23 cellular contexts compared by ENCODE assay signal in genomic region chr1:243718022-243718421, GRCh38.
"Had no signal": no experiment of that assay in that cellular context is flagged by ENCODE, and none has a peak within 500 bp of the region (broad histone marks: within the 10 kb centered on the region; RNA-seq: fewer than 3 reads in every experiment).

No MANE protein-coding gene starts in this region.

- H3K4me3 Mint-ChIP-seq: activated B cell treated with CpG ODN at 0.5 μM for 24 hours; activated CD4-positive, alpha-beta memory T cell treated with anti-CD3 and anti-CD28 coated beads for 36 hours; activated naive CD4-positive, alpha-beta T cell treated with anti-CD3 and anti-CD28 coated beads, Interleukin-2, amount 10 ng/mL, durations not matched to agents 7 days and 5 days; nephron progenitor cell; stimulated activated naive B cell treated with anti-CD40 and anti-IgM and Interleukin-4, amounts not matched to agents 10 μg/mL and 1 μg/mL and 100 μg/mL, for 72 hours; type B pancreatic cell had no signal

- H3K36me3 ChIP-seq: cardiac muscle cell, gastroesophageal sphincter, heart left ventricle, right lobe of liver, vagina had no signal

- H3K27me3 ChIP-seq: cardiac muscle cell, gastroesophageal sphincter, heart left ventricle, right lobe of liver, testis, vagina had no signal

- H3K36me3 Mint-ChIP-seq: activated naive CD4-positive, alpha-beta T cell treated with anti-CD3 and anti-CD28 coated beads, Interleukin-2, amount 10 ng/mL, durations not matched to agents 7 days and 5 days; type B pancreatic cell had no signal

- H3K4me3 ChIP-seq: cardiac muscle cell, gastroesophageal sphincter, heart left ventricle, right lobe of liver, skin epidermis, testis, vagina had no signal

- DNase-seq: activated B cell treated with CpG ODN at 0.5 μM for 24 hours; activated CD4-positive, alpha-beta memory T cell treated with anti-CD3 and anti-CD28 coated beads for 36 hours; activated CD4-positive, alpha-beta T cell treated with anti-CD3 and anti-CD28 coated beads for 4 hours; activated effector memory CD4-positive, alpha-beta T cell treated with anti-CD3 and anti-CD28 coated beads, Interleukin-2, amount 50 U/mL, for 16 hours; activated naive CD4-positive, alpha-beta T cell treated with anti-CD3 and anti-CD28 coated beads, Interleukin-2, amount 10 ng/mL, durations not matched to agents 7 days and 5 days; amygdala; cortex of kidney; heart left ventricle; left ventricle myocardium superior; mammary epithelial cell; nephron progenitor cell; posterior cingulate gyrus; right lobe of liver; stimulated activated CD4-positive, alpha-beta T cell treated with anti-CD3 and anti-CD28 coated beads, Interleukin-2, amount 100 ng/mL, for 24 hours; stimulated activated naive B cell treated with anti-CD40 and anti-IgM and Interleukin-4, amounts not matched to agents 10 μg/mL and 1 μg/mL and 100 μg/mL, for 72 hours; T-helper 9 cell; testis had no signal

- H3K27me3 Mint-ChIP-seq: activated B cell treated with CpG ODN at 0.5 μM for 24 hours; activated CD4-positive, alpha-beta memory T cell treated with anti-CD3 and anti-CD28 coated beads for 36 hours; activated naive CD4-positive, alpha-beta T cell treated with anti-CD3 and anti-CD28 coated beads, Interleukin-2, amount 10 ng/mL, durations not matched to agents 7 days and 5 days; stimulated activated naive B cell treated with anti-CD40 and anti-IgM and Interleukin-4, amounts not matched to agents 10 μg/mL and 1 μg/mL and 100 μg/mL, for 72 hours; type B pancreatic cell had no signal

- H3K27ac ChIP-seq: cardiac muscle cell, epithelial cell of prostate, gastroesophageal sphincter, heart left ventricle, right lobe of liver, skin epidermis, testis, vagina had no signal

- H3K9me3 ChIP-seq: gastroesophageal sphincter, heart left ventricle, right lobe of liver, testis, vagina had no signal

- ATAC-seq: gastroesophageal sphincter; heart left ventricle; left ventricle myocardium superior; right lobe of liver; stimulated activated naive B cell treated with anti-CD40 and anti-IgM and Interleukin-4, amounts not matched to agents 10 μg/mL and 1 μg/mL and 100 μg/mL, for 72 hours had no signal

- H3K27ac Mint-ChIP-seq: activated B cell treated with CpG ODN at 0.5 μM for 24 hours; activated CD4-positive, alpha-beta memory T cell treated with anti-CD3 and anti-CD28 coated beads for 36 hours; activated naive CD4-positive, alpha-beta T cell treated with anti-CD3 and anti-CD28 coated beads, Interleukin-2, amount 10 ng/mL, durations not matched to agents 7 days and 5 days; nephron progenitor cell; stimulated activated naive B cell treated with anti-CD40 and anti-IgM and Interleukin-4, amounts not matched to agents 10 μg/mL and 1 μg/mL and 100 μg/mL, for 72 hours; type B pancreatic cell had no signal

- H3K9me3 Mint-ChIP-seq: activated B cell treated with CpG ODN at 0.5 μM for 24 hours; activated CD4-positive, alpha-beta memory T cell treated with anti-CD3 and anti-CD28 coated beads for 36 hours; activated naive CD4-positive, alpha-beta T cell treated with anti-CD3 and anti-CD28 coated beads, Interleukin-2, amount 10 ng/mL, durations not matched to agents 7 days and 5 days; nephron progenitor cell; stimulated activated naive B cell treated with anti-CD40 and anti-IgM and Interleukin-4, amounts not matched to agents 10 μg/mL and 1 μg/mL and 100 μg/mL, for 72 hours; type B pancreatic cell had no signal

- H3K4me1 Mint-ChIP-seq: activated naive CD4-positive, alpha-beta T cell treated with anti-CD3 and anti-CD28 coated beads, Interleukin-2, amount 10 ng/mL, durations not matched to agents 7 days and 5 days had no signal
